10 cellular contexts compared by ENCODE assay signal in genomic region chr11:105639527-105639926, GRCh38. TPM values are rescaled to one million over a fixed set of nuclear protein-coding genes. Genes with fewer than 3 reads are reported as not detected.
"Had no signal": no experiment of that assay in that cellular context is flagged by ENCODE, and none has a peak within 500 bp of the region (broad histone marks: within the 10 kb centered on the region; RNA-seq: fewer than 3 reads in every experiment).

No MANE protein-coding gene starts in this region.

- H3K9me3 Mint-ChIP-seq: GM23338, H9, IgD-negative memory B cell had no signal

- DNase-seq: H9, HCEC 1CT, KBM-7 had no signal

- H3K4me3 Mint-ChIP-seq: GM23338, H9, IgD-negative memory B cell had no signal

- H2AFZ ChIP-seq: GM23338 had no signal

- H3K4me1 Mint-ChIP-seq: GM23338, H9, IgD-negative memory B cell had no signal

- FAIRE-seq: H1, H54, HepG2 had no signal

- H3K27me3 Mint-ChIP-seq: IgD-negative memory B cell had no signal

- H3K4me2 ChIP-seq: GM23338 had no signal

- H3K27ac Mint-ChIP-seq: GM23338, H9, IgD-negative memory B cell had no signal

- H3K27ac ChIP-seq: HL-60 had no signal

- H3K4me3 ChIP-seq: GM23338 had no signal

- ATAC-seq: GM23338, HepG2 had no signal

RNA-seq across cellular contexts. Expression of gene GRIA4, which starts 29.7 kb away (rescaled TPM):
- total RNA-seq: HepG2, HT1080 had no signal
- polyA plus RNA-seq: HepG2, IgD-negative memory B cell had no signal
